In the genomic region with DNA sequence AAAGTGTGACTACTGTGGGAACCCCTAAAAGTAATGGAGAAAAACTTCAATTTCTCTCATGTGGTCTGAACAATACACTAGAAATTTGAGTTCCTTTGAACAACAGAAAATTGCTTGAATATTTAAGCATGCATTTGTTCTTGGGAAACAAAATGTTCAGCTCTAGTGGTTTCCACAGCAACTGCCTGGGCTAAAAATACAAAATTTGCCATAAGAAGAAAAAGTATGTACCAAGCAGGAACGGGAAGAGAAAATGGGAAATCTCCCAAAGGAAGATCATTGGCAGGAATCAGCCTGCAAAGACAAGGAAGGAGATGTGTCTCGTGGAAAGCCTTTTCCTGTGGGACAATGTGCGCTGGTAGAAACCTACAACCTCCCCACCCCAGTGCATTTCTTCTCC, we compare ENCODE assay signal across 21 cellular contexts.
DNase-seq lines count a peak whose midpoint lies in the region; ATAC-seq and TF ChIP-seq lines count a peak whose summit lies in the region.
"Had no signal": no experiment of that assay in that cellular context is flagged by ENCODE, and none has a peak within 500 bp of the region (broad histone marks: within the 10 kb centered on the region; RNA-seq: fewer than 3 reads in every experiment).

No MANE protein-coding gene starts in this region.

- no peaks in the 10 kb centered on the region for H3K79me2 ChIP-seq in MM.1S (ENCODE audit: low read length)

- peaks cover 2% of the 10 kb centered on the region for H3K36me3 Mint-ChIP-seq in chondrocyte (ENCODE audit: low read depth)
- no peaks in the 10 kb centered on the region for H3K36me3 Mint-ChIP-seq in activated CD4-positive, alpha-beta memory T cell treated with anti-CD3 and anti-CD28 coated beads for 36 hours
- H3K36me3 Mint-ChIP-seq: CD4-positive, CD25-positive, alpha-beta regulatory T cell had no signal

- H3K27ac ChIP-seq in BLaER1 (no peak overlapping the region), thyroid gland (peak overlapping the region in 2 of 3 donors; percentile 7 to 59), MM.1S (ENCODE audit: low read length) (no peak overlapping the region)
- H3K27ac ChIP-seq: GM23248, PC-9, SJCRH30 had no signal

- TF ChIP-seq CTCF in chondrocyte (IDR thresholded peaks at IDR 0.05) (no peak), thyroid gland (IDR thresholded peaks at IDR 0.05) (no peak), omental fat pad (IDR thresholded peaks at IDR 0.05) (no peak), MM.1S (IDR thresholded peaks at IDR 0.05; ENCODE audit: low read length) (no peak)

- no peak for TF ChIP-seq POLR2A in thyroid gland (IDR thresholded peaks at IDR 0.05)

- H3K36me3 ChIP-seq in BLaER1 (no peaks in the 10 kb centered on the region), thyroid gland (no peaks in the 10 kb centered on the region), MM.1S (replicated peaks; ENCODE audit: insufficient read depth, low read length) (no peaks in the 10 kb centered on the region)
- H3K36me3 ChIP-seq: SJCRH30 had no signal

- peaks cover 6% of the 10 kb centered on the region; the same call in 1 of the 2 replicates for H3K4me1 ChIP-seq in BLaER1
- H3K4me1 ChIP-seq in thyroid gland, result peaks cover 46 to 47% of the 10 kb centered on the region in 2 donors
- no peaks in the 10 kb centered on the region for H3K4me1 ChIP-seq in MM.1S (ENCODE audit: low read length)

- H3K4me3 ChIP-seq in BLaER1, result no peak overlapping the region
- no peak overlapping the region for H3K4me3 ChIP-seq in thyroid gland (replicated peaks in 1 of 3)
- H3K4me3 ChIP-seq in MM.1S (ENCODE audit: low read length), result no peak overlapping the region
- H3K4me3 ChIP-seq: GM23248, K562, PC-9, SJCRH30 had no signal

- WGBS in thyroid gland, 2 donors, result 54 to 55% methylated on average over 3 of the region's 3 CpGs

- H4K20me1 ChIP-seq in BLaER1 (no peaks in the 10 kb centered on the region), MM.1S (ENCODE audit: insufficient read depth, low read length) (no peaks in the 10 kb centered on the region)

- H3K4me1 Mint-ChIP-seq in chondrocyte (ENCODE audit: low read depth), result peaks cover 15% of the 10 kb centered on the region
- no peaks in the 10 kb centered on the region for H3K4me1 Mint-ChIP-seq in activated CD4-positive, alpha-beta memory T cell treated with anti-CD3 and anti-CD28 coated beads for 36 hours (ENCODE audit: low read depth)
- H3K4me1 Mint-ChIP-seq: CD4-positive, CD25-positive, alpha-beta regulatory T cell had no signal

- ATAC-seq in omental fat pad (ENCODE audit: low FRiP score), result no peak
- ATAC-seq: K562, Right ventricle myocardium inferior had no signal

- H3K9ac ChIP-seq in BLaER1 (no peak overlapping the region), MM.1S (ENCODE audit: low read length) (no peak overlapping the region)
- H3K9ac ChIP-seq: GM23248 had no signal

- H3K4me2 ChIP-seq in BLaER1 (peak overlapping the region; percentile 3; the same call in 1 of the 2 replicates), MM.1S (ENCODE audit: low read depth, low read length) (no peak overlapping the region)
- H3K4me2 ChIP-seq: PC-9 had no signal

- CTCF ChIA-PET in activated CD4-positive, alpha-beta memory T cell treated with anti-CD3 and anti-CD28 coated beads for 36 hours (lab: Charles Lee), result no interaction called here

- H3K9me3 Mint-ChIP-seq in chondrocyte (ENCODE audit: low read depth), result peaks cover 10% of the 10 kb centered on the region
- H3K9me3 Mint-ChIP-seq in activated CD4-positive, alpha-beta memory T cell treated with anti-CD3 and anti-CD28 coated beads for 36 hours, result peaks cover 3% of the 10 kb centered on the region
- H3K9me3 Mint-ChIP-seq: H9 had no signal

- intact Hi-C loops in thyroid gland (cut with DNase I), result no loop called here
- intact Hi-C loops in activated CD4-positive, alpha-beta memory T cell treated with anti-CD3 and anti-CD28 coated beads for 36 hours (cut with micrococcal nuclease), result no loop called here

- no peaks in the 10 kb centered on the region for H3K27me3 Mint-ChIP-seq in chondrocyte (ENCODE audit: low read depth)
- H3K27me3 Mint-ChIP-seq in activated CD4-positive, alpha-beta memory T cell treated with anti-CD3 and anti-CD28 coated beads for 36 hours, result peaks cover 15% of the 10 kb centered on the region

- H3K27me3 ChIP-seq in BLaER1 (no peaks in the 10 kb centered on the region), thyroid gland (no peaks in the 10 kb centered on the region), MM.1S (replicated peaks; ENCODE audit: insufficient read depth, low read length) (no peaks in the 10 kb centered on the region)
- H3K27me3 ChIP-seq: SJCRH30 had no signal

- H3K9me3 ChIP-seq in BLaER1 (no peaks in the 10 kb centered on the region), thyroid gland (no peaks in the 10 kb centered on the region), MM.1S (replicated peaks; ENCODE audit: insufficient read depth, low read length) (no peaks in the 10 kb centered on the region)
- H3K9me3 ChIP-seq: SJCRH30 had no signal

- DNase-seq in chondrocyte (ENCODE audit: low spot score) (no peak), middle frontal gyrus (ENCODE audit: extremely low spot score, low spot score) (peak; percentile 38), thyroid gland (no peak), omental fat pad (ENCODE audit: low spot score) (no peak), MM.1S (no peak)
- DNase-seq in activated CD4-positive, alpha-beta memory T cell treated with anti-CD3 and anti-CD28 coated beads for 36 hours, result no peak
- DNase-seq: 8988T; ACHN; CD4-positive, CD25-positive, alpha-beta regulatory T cell; GM23248; H9; Kasumi-1; NCI-H1105 treated with DMSO at 0.1 percent for 48 hours; NCI-H1930; NCI-H446 treated with DMSO at 0.1 percent for 48 hours; NCI-H526; PC-9; SJCRH30 had no signal

- H3K27ac Mint-ChIP-seq in chondrocyte (ENCODE audit: unreplicated experiment), result peak overlapping the region; percentile 52
- no peak overlapping the region for H3K27ac Mint-ChIP-seq in activated CD4-positive, alpha-beta memory T cell treated with anti-CD3 and anti-CD28 coated beads for 36 hours
- H3K27ac Mint-ChIP-seq: CD4-positive, CD25-positive, alpha-beta regulatory T cell; H9 had no signal

- no peaks in the 10 kb centered on the region for H3F3A ChIP-seq in MM.1S (ENCODE audit: insufficient read depth, low read length)

- H3K4me3 Mint-ChIP-seq in chondrocyte (ENCODE audit: unreplicated experiment), result no peak overlapping the region
- no peak overlapping the region for H3K4me3 Mint-ChIP-seq in activated CD4-positive, alpha-beta memory T cell treated with anti-CD3 and anti-CD28 coated beads for 36 hours
- H3K4me3 Mint-ChIP-seq: CD4-positive, CD25-positive, alpha-beta regulatory T cell; H9 had no signal

- no peak overlapping the region for H2AFZ ChIP-seq in MM.1S (ENCODE audit: low read length)
- H2AFZ ChIP-seq: GM23248, PC-9 had no signal

- POLR2A ChIA-PET in activated CD4-positive, alpha-beta memory T cell treated with anti-CD3 and anti-CD28 coated beads for 36 hours (lab: Charles Lee), result no interaction called here

- H3K9me2 ChIP-seq in MM.1S (replicated peaks; ENCODE audit: insufficient read depth, low read length), result no peaks in the 10 kb centered on the region

Comparison
In these comparisons a context has a peak if more than half of its experiments do, and no peak if none do; other contexts are left out.
1. H3K27ac ChIP-seq: peak in thyroid gland (2 of 3); none in BLaER1 (single experiment) and MM.1S (single experiment).